In the genomic region with DNA sequence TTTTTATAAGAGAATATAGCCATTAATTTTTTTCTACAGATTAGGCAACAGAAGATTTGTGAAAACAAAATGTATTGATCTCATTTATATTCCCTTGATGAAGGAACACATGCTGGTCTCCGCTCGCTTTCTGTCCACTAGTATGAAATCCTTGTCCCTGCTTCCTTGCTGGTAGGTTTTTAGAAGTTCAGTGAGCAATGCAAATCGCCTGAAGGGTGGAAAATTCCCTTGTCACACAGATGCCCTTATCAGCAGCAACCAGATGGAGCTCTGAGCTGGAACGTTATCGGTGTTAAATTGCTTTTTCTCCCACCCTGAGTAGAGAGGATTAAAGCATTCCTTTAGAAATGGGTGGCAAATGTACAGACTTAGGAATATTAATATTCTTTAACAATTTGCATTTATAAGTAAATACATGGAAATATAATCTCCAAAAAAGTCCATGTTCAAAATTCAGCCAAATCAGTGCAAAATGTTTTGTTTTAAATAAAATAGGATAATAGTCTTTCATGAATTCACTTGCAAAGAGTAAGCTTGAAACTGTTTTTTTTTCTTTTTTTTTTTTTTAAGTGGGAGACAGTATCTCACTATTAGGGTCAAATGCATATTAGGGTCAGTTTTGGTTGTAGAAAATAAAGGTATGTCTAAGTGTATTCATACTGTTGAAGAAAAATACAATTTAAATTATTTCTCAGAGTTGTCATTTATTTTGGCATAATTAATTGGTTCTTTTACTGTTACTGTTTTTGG, we compare ENCODE assay signal across 1 cellular context.
TF ChIP-seq lines count a peak whose summit lies in the region.

No MANE protein-coding gene starts in this region.

TF ChIP-seq in H1, 55 proteins besides CTCF, POLR2A, EP300 and RAD21 (continued from another document):
- TF ChIP-seq, protein P1, sequence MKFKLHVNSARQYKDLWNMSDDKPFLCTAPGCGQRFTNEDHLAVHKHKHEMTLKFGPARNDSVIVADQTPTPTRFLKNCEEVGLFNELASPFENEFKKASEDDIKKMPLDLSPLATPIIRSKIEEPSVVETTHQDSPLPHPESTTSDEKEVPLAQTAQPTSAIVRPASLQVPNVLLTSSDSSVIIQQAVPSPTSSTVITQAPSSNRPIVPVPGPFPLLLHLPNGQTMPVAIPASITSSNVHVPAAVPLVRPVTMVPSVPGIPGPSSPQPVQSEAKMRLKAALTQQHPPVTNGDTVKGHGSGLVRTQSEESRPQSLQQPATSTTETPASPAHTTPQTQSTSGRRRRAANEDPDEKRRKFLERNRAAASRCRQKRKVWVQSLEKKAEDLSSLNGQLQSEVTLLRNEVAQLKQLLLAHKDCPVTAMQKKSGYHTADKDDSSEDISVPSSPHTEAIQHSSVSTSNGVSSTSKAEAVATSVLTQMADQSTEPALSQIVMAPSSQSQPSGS (IDR thresholded peaks at IDR 0.05; ENCODE audit: low read length), result no peak
- TF ChIP-seq NANOG (IDR thresholded peaks at IDR 0.05; ENCODE audit: insufficient read depth, low read depth, low read length, poor library complexity, severe bottlenecking) (no peak), POU5F1 (IDR thresholded peaks at IDR 0.05; ENCODE audit: low read depth, low read length) (no peak), SIRT6 (IDR thresholded peaks at IDR 0.05; ENCODE audit: low read length) (no peak), BACH1 (IDR thresholded peaks at IDR 0.05; ENCODE audit: low read length) (no peak)
- TF ChIP-seq, protein P2, sequence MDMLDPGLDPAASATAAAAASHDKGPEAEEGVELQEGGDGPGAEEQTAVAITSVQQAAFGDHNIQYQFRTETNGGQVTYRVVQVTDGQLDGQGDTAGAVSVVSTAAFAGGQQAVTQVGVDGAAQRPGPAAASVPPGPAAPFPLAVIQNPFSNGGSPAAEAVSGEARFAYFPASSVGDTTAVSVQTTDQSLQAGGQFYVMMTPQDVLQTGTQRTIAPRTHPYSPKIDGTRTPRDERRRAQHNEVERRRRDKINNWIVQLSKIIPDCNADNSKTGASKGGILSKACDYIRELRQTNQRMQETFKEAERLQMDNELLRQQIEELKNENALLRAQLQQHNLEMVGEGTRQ (IDR thresholded peaks at IDR 0.05; ENCODE audit: low read length), result no peak
